ENCODE assay signal across 8 cellular contexts in genomic region chr5:150781706-150782614, GRCh38. TPM values are rescaled to one million over a fixed set of nuclear protein-coding genes. Genes with fewer than 3 reads are reported as not detected.
DNase-seq lines count a peak whose midpoint lies in the region; ATAC-seq, FAIRE-seq and TF ChIP-seq lines count a peak whose summit lies in the region.

No MANE protein-coding gene starts in this region.

- H3K27ac Mint-ChIP-seq in CD4-positive, alpha-beta T cell: peak overlapping the region; percentile 90

- H3K4me3 ChIP-seq in ovary (no peak overlapping the region), HAP-1 (no peak overlapping the region)

- peaks cover 4% of the 10 kb centered on the region for H3K36me3 Mint-ChIP-seq in CD4-positive, alpha-beta T cell (ENCODE audit: low read depth)

- H3K27me3 ChIP-seq in CD4-positive, alpha-beta T cell (ENCODE audit: control insufficient read depth, insufficient read depth, low read length): no peaks in the 10 kb centered on the region
- H3K27me3 ChIP-seq in ovary (no peaks in the 10 kb centered on the region), HAP-1 (ENCODE audit: low read depth) (no peaks in the 10 kb centered on the region)

- peak overlapping the region; percentile 81 for H3K4me3 Mint-ChIP-seq in CD4-positive, alpha-beta T cell

- H3K4me1 ChIP-seq in ovary (ENCODE audit: insufficient read depth) (peaks cover 28% of the 10 kb centered on the region), HAP-1 (peaks cover 3% of the 10 kb centered on the region)

- TF ChIP-seq CTCF in CD4-positive, alpha-beta T cell (IDR thresholded peaks at IDR 0.05): no peak
- no peak for TF ChIP-seq CTCF in ovary (IDR thresholded peaks at IDR 0.05)

- intact Hi-C loops in CD4-positive, alpha-beta T cell (cut with DNase I, micrococcal nuclease): loop anchor here (2.0 to 10.0 kb wide), 5 partner anchors 23 to 473 kb away; partner anchors contain the start of genes DCTN4 (in 1 of the 2), GM2A (in 1 of the 2) and RBM22 (in 1 of the 2)
- intact Hi-C loops in ovary (cut with DNase I): loop anchor here in 1 of 4 donors (10.0 kb wide), 1 partner anchor 227 kb away; no protein-coding TSS in a partner anchor

- in situ Hi-C loops in HAP-1 (cut with MboI; ENCODE audit: low sequenced_read_pairs): loop anchor here (25.0 kb wide), 1 partner anchor 380 kb away; the partner anchor contains the start of gene ANXA6

- POLR2A ChIA-PET in CD4-positive, alpha-beta T cell (lab: Charles Lee): interaction anchor here (0.6 to 6.0 kb wide), 3 partner anchors 23 to 174 kb away, joined by 3 to 52 read pairs (median 49); partner anchors contain the start of genes DCTN4 and RBM22

- no peaks in the 10 kb centered on the region for H3K27me3 Mint-ChIP-seq in CD4-positive, alpha-beta T cell

- peaks cover 2% of the 10 kb centered on the region for H3K9me3 Mint-ChIP-seq in CD4-positive, alpha-beta T cell

- peak overlapping the region; percentile 58 for H3K27ac ChIP-seq in CD4-positive, alpha-beta T cell (ENCODE audit: low read depth, low read length)
- peak overlapping the region; percentile 36 to 89 for H3K27ac ChIP-seq in ovary

- CTCF ChIA-PET in CD4-positive, alpha-beta T cell (lab: Charles Lee): interaction anchor here (0.6 to 2.5 kb wide), 5 partner anchors 8 to 82 kb away, joined by 3 to 19 read pairs (median 4); partner anchors contain the start of genes DCTN4 and RBM22

- DNase-seq in CD4-positive, alpha-beta T cell: no peak
- DNase-seq in RCC 7860 (ENCODE audit: low spot score) (peak; percentile 95), ovary (peak in 3 of 5 donors; percentile 43 to 60 (median 49)), NOMO-1 treated with dmso at 0.1 percent for 144 hours (lab: John Stamatoyannopoulos, UW; ENCODE audit: unreplicated experiment) (no peak), HAP-1 (ENCODE audit: low spot score in 2 of 2) (no peak)
- DNase-seq in activated CD4-positive, alpha-beta T cell treated with anti-CD3 and anti-CD28 coated beads, Interleukin-2, amount 50 U/mL, for 1 hour: no peak

- 61 to 71% (median 65%) methylated on average over 10 of the region's 10 CpGs for WGBS in ovary, 3 donors

- no peak for TF ChIP-seq EP300 in ovary (IDR thresholded peaks at IDR 0.05)

- H3K4me1 Mint-ChIP-seq in CD4-positive, alpha-beta T cell (ENCODE audit: low read depth): peaks cover 79% of the 10 kb centered on the region

- ATAC-seq in CD4-positive, alpha-beta T cell (ENCODE audit: poor library complexity): no peak
- ATAC-seq in esophagus mucosa (peak; percentile 84), GM18861 (IDR thresholded peaks at IDR 0.05; ENCODE audit: unreplicated experiment) (no peak)

- H3K36me3 ChIP-seq in ovary: no peaks in the 10 kb centered on the region
- H3K36me3 ChIP-seq in HAP-1 (replicated peaks): no peaks in the 10 kb centered on the region

- FAIRE-seq in RCC 7860 (lab: Jason Lieb, UNC): peak; percentile 94

- TF ChIP-seq POLR2A in ovary (IDR thresholded peaks at IDR 0.05): no peak

- no peaks in the 10 kb centered on the region for H3K9me3 ChIP-seq in CD4-positive, alpha-beta T cell (ENCODE audit: control insufficient read depth, low read length)
- H3K9me3 ChIP-seq in ovary: no peaks in the 10 kb centered on the region
- no peaks in the 10 kb centered on the region for H3K9me3 ChIP-seq in HAP-1

RNA-seq across cellular contexts. Expression of gene SMIM3, which starts 3.4 kb away (rescaled TPM):
- total RNA-seq in CD4-positive, alpha-beta T cell: 1 to 10 TPM; 2.9 TPM
- total RNA-seq in esophagus mucosa (17.0 TPM), ovary (10 to 100 TPM; 14.7 to 33.6 (median 24.4) TPM)
- 10 to 100 TPM; 19.4 to 20.9 TPM for polyA plus RNA-seq in ovary

RNA-seq across cellular contexts. Expression of gene DCTN4, which starts 23.1 kb away (rescaled TPM):
- 10 to 100 TPM; 81.2 to 84.4 TPM for total RNA-seq in CD4-positive, alpha-beta T cell
- total RNA-seq in esophagus mucosa (49.4 TPM), ovary (10 to 100 TPM; 55.2 to 87.4 (median 69.0) TPM)
- polyA plus RNA-seq in ovary: 10 to 100 TPM; 27.0 to 76.5 TPM

Comparison
In these comparisons a context has a peak if more than half of its experiments do, and no peak if none do; other contexts are left out.
1. DNase-seq: peak in RCC 7860 (single experiment) and ovary (3 of 5); none in CD4-positive, alpha-beta T cell (0 of 10), NOMO-1 treated with dmso at 0.1 percent for 144 hours (single experiment), HAP-1 (0 of 2) and activated CD4-positive, alpha-beta T cell treated with anti-CD3 and anti-CD28 coated beads, Interleukin-2, amount 50 U/mL, for 1 hour (single experiment).